ENCODE assay signal across 8 cellular contexts in the genomic region with DNA sequence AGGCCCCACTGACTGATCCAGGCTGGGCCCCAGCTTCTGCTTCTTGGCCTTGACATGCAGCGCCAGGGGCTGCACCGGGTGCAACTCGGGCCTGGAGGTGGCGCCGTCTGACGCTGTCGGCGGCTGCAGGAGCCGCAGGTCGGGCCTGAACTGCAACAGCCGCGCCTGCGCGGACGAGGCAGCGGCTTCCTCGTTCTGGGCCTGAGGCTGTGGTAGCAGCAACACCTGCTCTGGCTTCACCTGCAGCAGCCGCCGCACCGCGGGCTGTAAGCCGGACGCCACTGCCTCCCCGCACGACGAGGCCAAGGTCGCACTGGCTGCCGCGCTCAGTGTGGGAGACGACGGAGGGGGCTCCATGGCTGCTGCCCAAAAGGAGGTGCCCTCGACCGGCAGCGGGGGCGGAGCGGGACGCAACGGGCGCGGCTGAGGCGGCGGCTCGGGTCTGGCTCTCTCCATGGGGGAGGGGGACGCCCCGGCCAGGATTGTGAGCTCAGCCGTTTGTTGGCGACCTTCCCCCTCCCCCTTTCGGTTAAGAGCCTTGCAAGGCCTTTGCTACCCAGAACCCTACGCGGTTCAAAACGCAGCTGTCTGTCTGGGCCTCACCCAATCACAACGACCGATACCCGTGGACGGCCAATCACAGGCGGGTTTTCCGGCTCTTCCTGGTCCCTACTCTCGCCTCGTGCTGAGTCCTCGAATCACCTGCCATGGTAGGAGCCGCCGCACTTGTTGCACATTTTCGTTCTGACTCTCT. TPM values are rescaled to one million over a fixed set of nuclear protein-coding genes. Genes with fewer than 3 reads are reported as not detected.
DNase-seq lines count a peak whose midpoint lies in the region; ATAC-seq and TF ChIP-seq lines count a peak whose summit lies in the region.

No MANE protein-coding gene starts in this region.

- TF ChIP-seq CTCF in smooth muscle cell (IDR thresholded peaks at IDR 0.05; ENCODE audit: borderline replicate concordance, insufficient read depth, poor library complexity, severe bottlenecking): no peak

- H4K8ac ChIP-seq in neuronal stem cell (ENCODE audit: low read depth, low read length): peak overlapping the region; percentile 50

- H3K79me1 ChIP-seq in neuronal stem cell (ENCODE audit: low read depth, low read length): no peaks in the 10 kb centered on the region

- no peaks in the 10 kb centered on the region for H3K79me2 ChIP-seq in smooth muscle cell (ENCODE audit: low read depth)

- no peaks in the 10 kb centered on the region for H3F3A ChIP-seq in smooth muscle cell (ENCODE audit: low read depth)

- peak overlapping the region; percentile 54 to 62 for H3K4me3 ChIP-seq in esophagus (ENCODE audit: low read depth in 1 of 2, low read length in 2 of 2)
- peak overlapping the region in 1 of 2 donors; percentile 68 for H3K4me3 ChIP-seq in neuronal stem cell (ENCODE audit: low read length in 2 of 2)
- peak overlapping the region; percentile 47 to 85 (median 66) for H3K4me3 ChIP-seq in subcutaneous abdominal adipose tissue (ENCODE audit: low read depth in 1 of 5, low read length in 5 of 5)
- H3K4me3 ChIP-seq in smooth muscle cell: no peak overlapping the region

- H3K4me1 ChIP-seq in esophagus (ENCODE audit: control insufficient read depth in 2 of 2, insufficient read depth in 2 of 2, low read length in 1 of 2) (peaks cover 3 to 8% of the 10 kb centered on the region in 2 donors), neuronal stem cell (ENCODE audit: control insufficient read depth in 2 of 2, insufficient read depth in 1 of 2, low read depth in 1 of 2, low read length in 2 of 2) (peaks cover 0 to 1% of the 10 kb centered on the region in 2 donors), subcutaneous abdominal adipose tissue (ENCODE audit: control insufficient read depth in 5 of 5, insufficient read depth in 5 of 5, low read length in 5 of 5) (peaks cover 0 to 11% (median 10%) of the 10 kb centered on the region in 5 donors), smooth muscle cell (ENCODE audit: low read depth) (no peaks in the 10 kb centered on the region)

- peak; percentile 55 to 58 for DNase-seq in activated CD8-positive, alpha-beta memory T cell treated with anti-CD3 and anti-CD28 coated beads for 4 hours (ENCODE audit: low read depth in 2 of 2)
- peak; percentile 17 for DNase-seq in neuronal stem cell (ENCODE audit: low spot score)
- no peak for DNase-seq in midbrain (lab: John Stamatoyannopoulos, UW)
- no peak for DNase-seq in smooth muscle cell (lab: John Stamatoyannopoulos, UW; ENCODE audit: unreplicated experiment)

- H3K9ac ChIP-seq in neuronal stem cell (ENCODE audit: low read depth, low read length, poor library complexity) (peak overlapping the region; percentile 60), subcutaneous abdominal adipose tissue (ENCODE audit: low read length in 5 of 5) (peak overlapping the region in 3 of 5 donors; percentile 14 to 73 (median 32)), smooth muscle cell (ENCODE audit: low read depth) (no peak overlapping the region)

- H2AK5ac ChIP-seq in neuronal stem cell (ENCODE audit: low read depth, low read length): peak overlapping the region; percentile 37

- H2BK15ac ChIP-seq in neuronal stem cell (ENCODE audit: low read length): peak overlapping the region; percentile 39

- ATAC-seq in GM18498 (IDR thresholded peaks at IDR 0.05; ENCODE audit: unreplicated experiment) (peak; percentile 89), HG03439 (IDR thresholded peaks at IDR 0.05; ENCODE audit: unreplicated experiment) (peak; percentile 77)

- no peaks in the 10 kb centered on the region for H3K36me3 ChIP-seq in esophagus (ENCODE audit: control insufficient read depth in 2 of 2, insufficient read depth in 2 of 2, low read length in 1 of 2)
- H3K36me3 ChIP-seq in neuronal stem cell (replicated peaks in 1 of 2; ENCODE audit: control insufficient read depth in 2 of 2, insufficient read depth in 2 of 2, low read length in 2 of 2): no peaks in the 10 kb centered on the region
- H3K36me3 ChIP-seq in subcutaneous abdominal adipose tissue (ENCODE audit: control insufficient read depth in 5 of 5, insufficient read depth in 5 of 5, low read length in 5 of 5): no peaks in the 10 kb centered on the region
- no peaks in the 10 kb centered on the region for H3K36me3 ChIP-seq in smooth muscle cell (ENCODE audit: low read depth)

- no peaks in the 10 kb centered on the region for H3K27me3 ChIP-seq in esophagus (ENCODE audit: control insufficient read depth in 1 of 2, insufficient read depth in 2 of 2, low read length in 2 of 2)
- H3K27me3 ChIP-seq in neuronal stem cell (ENCODE audit: control insufficient read depth in 3 of 3, insufficient read depth in 3 of 3, low read depth in 1 of 3, low read length in 3 of 3): no peaks in the 10 kb centered on the region
- H3K27me3 ChIP-seq in subcutaneous abdominal adipose tissue (ENCODE audit: control insufficient read depth in 5 of 5, insufficient read depth in 4 of 5, low read length in 5 of 5): peaks cover 0 to 2% (median 0%) of the 10 kb centered on the region in 5 donors
- H3K27me3 ChIP-seq in smooth muscle cell (ENCODE audit: low read depth): no peaks in the 10 kb centered on the region

- 21% methylated on average over 63 of the region's 63 CpGs for WGBS in esophagus, 2 donors
- no CpG with 5 or more reads among the region's 63 CpGs for WGBS in neuronal stem cell (ENCODE audit: extremely low coverage in 2 of 2, insufficient read length in 2 of 2, insufficient replicate concordance in 1 of 2), 2 donors
- WGBS in smooth muscle cell (ENCODE audit: low lambda C conversion rate): 96% methylated on average over 50 of the region's 63 CpGs

- H3K14ac ChIP-seq in neuronal stem cell (ENCODE audit: low read length): no peak overlapping the region

- H3K18ac ChIP-seq in neuronal stem cell (ENCODE audit: low read length): peak overlapping the region; percentile 85

- H2BK12ac ChIP-seq in neuronal stem cell (ENCODE audit: low read length): no peak overlapping the region

- H4K20me1 ChIP-seq in smooth muscle cell (ENCODE audit: low read depth): no peaks in the 10 kb centered on the region

- H2AFZ ChIP-seq in neuronal stem cell (ENCODE audit: low read length) (peak overlapping the region; percentile 4), smooth muscle cell (ENCODE audit: low read depth) (no peak overlapping the region)

- peak overlapping the region; percentile 5 for H2BK120ac ChIP-seq in neuronal stem cell (ENCODE audit: low read depth, low read length)

- no peak overlapping the region for H4K91ac ChIP-seq in neuronal stem cell (ENCODE audit: low read depth, low read length, poor library complexity)

- no peaks in the 10 kb centered on the region for H3K9me3 ChIP-seq in esophagus (ENCODE audit: control insufficient read depth in 2 of 2, insufficient read depth in 1 of 2, low read depth in 1 of 2, low read length in 1 of 2)
- peaks cover 5 to 19% of the 10 kb centered on the region in 2 donors for H3K9me3 ChIP-seq in neuronal stem cell (replicated peaks in 1 of 2; ENCODE audit: control insufficient read depth in 2 of 2, insufficient read depth in 1 of 2, low read depth in 1 of 2, low read length in 2 of 2)
- peaks cover 0 to under 1% (median 0%) of the 10 kb centered on the region in 5 donors for H3K9me3 ChIP-seq in subcutaneous abdominal adipose tissue (ENCODE audit: control insufficient read depth in 5 of 5, low read length in 5 of 5)
- no peaks in the 10 kb centered on the region for H3K9me3 ChIP-seq in smooth muscle cell (replicated peaks; ENCODE audit: low read depth)

- peak overlapping the region; percentile 91 for H3K23ac ChIP-seq in neuronal stem cell (ENCODE audit: low read depth, low read length, poor library complexity)

- peak overlapping the region; percentile 23 for H3K4ac ChIP-seq in neuronal stem cell (ENCODE audit: low read length)

- H3K4me2 ChIP-seq in neuronal stem cell (ENCODE audit: insufficient read depth, low read length, poor library complexity, severe bottlenecking): peak overlapping the region; percentile 45
- no peak overlapping the region for H3K4me2 ChIP-seq in smooth muscle cell

- H2BK5ac ChIP-seq in neuronal stem cell (ENCODE audit: low read length): no peak overlapping the region

- H3K27ac ChIP-seq in esophagus (ENCODE audit: low read depth in 2 of 2, low read length in 1 of 2) (peak overlapping the region in 1 of 2 donors; percentile 31), neuronal stem cell (replicated peaks; ENCODE audit: low read length) (no peak overlapping the region), subcutaneous abdominal adipose tissue (ENCODE audit: low read depth, low read length) (no peak overlapping the region), smooth muscle cell (ENCODE audit: low read depth) (no peak overlapping the region)

RNA-seq across cellular contexts. Expression of a gene that starts 0.4 kb away (rescaled TPM):
- polyA plus RNA-seq in esophagus: under 1 TPM; 0.04 to 0.05 TPM
- polyA plus RNA-seq in neuronal stem cell (2013, experiment 1 of 2): 0.29 TPM
- polyA plus RNA-seq in neuronal stem cell (2013, experiment 2 of 2): 0.32 TPM
- 1.5 TPM in 1 of 2 replicates, not detected in the other for total RNA-seq in smooth muscle cell
- polyA plus RNA-seq in smooth muscle cell: 0.38 TPM in 1 of 2 replicates, not detected in the other

RNA-seq across cellular contexts. Expression of a gene that starts 19.5 kb away (rescaled TPM):
- polyA plus RNA-seq in esophagus (not detected), smooth muscle cell (not detected in 2 replicates)
- polyA plus RNA-seq in neuronal stem cell (2013, experiment 1 of 2): not detected
- polyA plus RNA-seq in neuronal stem cell (2013, experiment 2 of 2): not detected
- total RNA-seq in smooth muscle cell: not detected in 2 replicates

Comparison
In these comparisons a context has a peak if more than half of its experiments do, and no peak if none do; other contexts are left out.
1. DNase-seq: peak in activated CD8-positive, alpha-beta memory T cell treated with anti-CD3 and anti-CD28 coated beads for 4 hours (2 of 2) and neuronal stem cell (single experiment); none in midbrain (single experiment) and smooth muscle cell (single experiment).